In genomic region chr3:138051946-138052802, GRCh38 we compare ENCODE assay signal across 8 cellular contexts. TPM values are rescaled to one million over a fixed set of nuclear protein-coding genes. Genes with fewer than 3 reads are reported as not detected.
DNase-seq lines count a peak whose midpoint lies in the region; ATAC-seq and TF ChIP-seq lines count a peak whose summit lies in the region.

No MANE protein-coding gene starts in this region.

- peaks cover 19% of the 10 kb centered on the region for H3K36me3 ChIP-seq in MG63
- no peaks in the 10 kb centered on the region for H3K36me3 ChIP-seq in adrenal gland (replicated peaks in 1 of 2)
- no peaks in the 10 kb centered on the region for H3K36me3 ChIP-seq in upper lobe of right lung

- H3K4me1 ChIP-seq in adrenal gland (replicated peaks in 1 of 2), result no peaks in the 10 kb centered on the region
- no peaks in the 10 kb centered on the region for H3K4me1 ChIP-seq in upper lobe of right lung

- H3K27ac ChIP-seq in adrenal gland, result no peak overlapping the region
- no peak overlapping the region for H3K27ac ChIP-seq in upper lobe of right lung

- no peaks in the 10 kb centered on the region for H3K9me3 ChIP-seq in MG63
- no peaks in the 10 kb centered on the region for H3K9me3 ChIP-seq in adrenal gland (replicated peaks in 1 of 3)
- H3K9me3 ChIP-seq in upper lobe of right lung, result no peaks in the 10 kb centered on the region

- TF ChIP-seq POLR2A in adrenal gland (IDR thresholded peaks at IDR 0.05), result no peak

- peak; percentile 38 for DNase-seq in stimulated activated CD4-positive, alpha-beta T cell treated with anti-CD3 and anti-CD28 coated beads, Interleukin-15, amount 100 ng/mL, for 24 hours
- DNase-seq in stimulated activated CD4-positive, alpha-beta T cell treated with anti-CD3 and anti-CD28 coated beads, Interleukin-4, amount 100 ng/mL, for 4 hours, result no peak
- peak; percentile 47 for DNase-seq in HCEC 1CT
- peak; percentile 45 for DNase-seq in MG63
- peak; percentile 35 to 75 (median 50) for DNase-seq in adrenal gland
- peak; percentile 31 for DNase-seq in inferior parietal cortex (ENCODE audit: extremely low spot score)
- DNase-seq in upper lobe of right lung, result peak; percentile 80
- DNase-seq in hippocampal formation (lab: John Stamatoyannopoulos, UW), result no peak

- H3K4me3 ChIP-seq in MG63, result no peak overlapping the region
- H3K4me3 ChIP-seq in adrenal gland, result no peak overlapping the region
- no peak overlapping the region for H3K4me3 ChIP-seq in upper lobe of right lung

- TF ChIP-seq CTCF in adrenal gland (IDR thresholded peaks at IDR 0.05), result peak; percentile 53 to 69 (median 61)
- TF ChIP-seq CTCF in upper lobe of right lung (IDR thresholded peaks at IDR 0.05), result peak; percentile 58

- H3K27me3 ChIP-seq in MG63 (no peaks in the 10 kb centered on the region), adrenal gland (no peaks in the 10 kb centered on the region), upper lobe of right lung (no peaks in the 10 kb centered on the region)

- intact Hi-C loops in adrenal gland (cut with DNase I), result no loop called here
- intact Hi-C loops in upper lobe of right lung (cut with DNase I), result no loop called here

- peak; percentile 93 for ATAC-seq in upper lobe of right lung

- WGBS in adrenal gland, 4 donors, result 41 to 55% (median 45%) methylated on average over 6 to 8 of the region's 8 CpGs

RNA-seq across cellular contexts. Expression of gene CLDN18, which starts 42.2 kb away (rescaled TPM):
- total RNA-seq in MG63 (2014; rRNA removed; shearing (Covaris generic); ENCODE audit: low replicate concordance), result not detected in 2 replicates
- total RNA-seq in adrenal gland (under 1 TPM in 2 of 8 donors, not detected in 6; 0.25 to 0.31 TPM), upper lobe of right lung (197 TPM)
- polyA plus RNA-seq in adrenal gland, result under 1 TPM in 1 of 3 donors, not detected in 2; 0.03 TPM

Comparison
In these comparisons a context has a peak if more than half of its experiments do, and no peak if none do; other contexts are left out.
1. DNase-seq: peak in stimulated activated CD4-positive, alpha-beta T cell treated with anti-CD3 and anti-CD28 coated beads, Interleukin-15, amount 100 ng/mL, for 24 hours (single experiment), HCEC 1CT (single experiment), MG63 (single experiment), adrenal gland (7 of 7), inferior parietal cortex (single experiment) and upper lobe of right lung (single experiment); none in stimulated activated CD4-positive, alpha-beta T cell treated with anti-CD3 and anti-CD28 coated beads, Interleukin-4, amount 100 ng/mL, for 4 hours (0 of 2) and hippocampal formation (0 of 2).
2. RNA of gene CLDN18, which starts 42.2 kb away (total RNA-seq): 197 TPM in upper lobe of right lung (single experiment); not detected in MG63 and 0.25 to 0.31 TPM in adrenal gland; every median in the first group is over 100 times any median in the second.